1 cellular context compared by ENCODE assay signal in the genomic region with DNA sequence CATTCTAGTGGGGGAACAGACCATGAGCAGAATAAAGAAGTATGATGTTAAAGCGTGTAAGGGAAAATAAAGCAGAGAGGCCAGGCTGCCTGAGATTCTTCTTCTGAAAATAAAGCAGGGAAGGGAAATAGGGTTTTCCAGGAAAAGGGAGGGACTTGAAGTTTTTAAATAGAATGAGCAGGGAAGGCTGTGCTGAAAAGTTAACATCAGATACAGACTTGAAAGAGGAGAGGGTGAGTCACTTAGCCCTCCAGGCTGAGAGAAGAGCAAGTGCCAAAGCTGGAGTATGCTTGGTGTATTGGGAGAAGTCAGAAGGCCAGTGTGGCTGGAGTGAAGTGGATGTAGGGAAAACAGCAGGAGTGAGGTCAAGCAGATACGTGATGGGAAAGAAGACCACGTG.
TF ChIP-seq lines count a peak whose summit lies in the region.

No MANE protein-coding gene starts in this region.

TF ChIP-seq in K562, 482 proteins besides CTCF, POLR2A, EP300 and RAD21 (continues in another document):
- TF ChIP-seq, protein P1, sequence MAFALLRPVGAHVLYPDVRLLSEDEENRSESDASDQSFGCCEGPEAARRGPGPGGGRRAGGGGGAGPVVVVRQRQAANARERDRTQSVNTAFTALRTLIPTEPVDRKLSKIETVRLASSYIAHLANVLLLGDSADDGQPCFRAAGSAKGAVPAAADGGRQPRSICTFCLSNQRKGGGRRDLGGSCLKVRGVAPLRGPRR (CRISPR knock-in tag; IDR thresholded peaks at IDR 0.05) = no peak
- TF ChIP-seq KLF1 (tag; IDR thresholded peaks at IDR 0.05) (no peak), KDM1A (IDR thresholded peaks at IDR 0.05) (peak; percentile 55 to 83; a peak in 3 of 4 replicates), BRD4 (IDR thresholded peaks at IDR 0.05) (no peak), HNRNPH1 (optimal IDR thresholded peaks at IDR 0.05; ENCODE audit: low read depth, low read length) (no peak), HDAC1 (IDR thresholded peaks at IDR 0.05) (peak in 1 of 2 experiments; percentile 79; a peak in 2 of 4 replicates), ZSCAN29 (IDR thresholded peaks at IDR 0.05) (no peak), RBM39 (optimal IDR thresholded peaks at IDR 0.05; ENCODE audit: low read depth, low read length) (no peak), JUND (IDR thresholded peaks at IDR 0.05; ENCODE audit: borderline replicate concordance, low read depth, low read length) (peak; percentile 83), JUND (tag; IDR thresholded peaks at IDR 0.05; ENCODE audit: borderline replicate concordance, low read depth, low read length) (peak; percentile 86; the same call in 1 of the 3 replicates), ZNF586 (CRISPR knock-in tag; conservative IDR thresholded peaks at IDR 0.05) (no peak), MTA3 (IDR thresholded peaks at IDR 0.05; ENCODE audit: borderline replicate concordance) (0 out of 2 replicates have a peak, but pooled peaks have one; percentile 50), PTBP1 (IDR thresholded peaks at IDR 0.05; ENCODE audit: low read depth, low read length) (no peak), ATF1 (CRISPR knock-in tag; IDR thresholded peaks at IDR 0.05) (no peak), ATF1 (tag; IDR thresholded peaks at IDR 0.05) (no peak), ASH1L (IDR thresholded peaks at IDR 0.05; ENCODE audit: borderline replicate concordance, low read depth, partially characterized antibody) (no peak), ZNF696 (CRISPR knock-in tag; conservative IDR thresholded peaks at IDR 0.05) (no peak), SMAD2 (IDR thresholded peaks at IDR 0.05; ENCODE audit: low read depth, low read length) (no peak), JUN (IDR thresholded peaks at IDR 0.05; ENCODE audit: borderline replicate concordance, low read depth, low read length) (peak; percentile 56; the same call in 1 of the 2 replicates), JUN (CRISPR knock-in tag; IDR thresholded peaks at IDR 0.05; ENCODE audit: borderline replicate concordance) (no peak), TCF7L2 (IDR thresholded peaks at IDR 0.05; ENCODE audit: low read depth, low read length) (no peak), KLF10 (CRISPR knock-in tag; IDR thresholded peaks at IDR 0.05) (no peak), BRCA1 (IDR thresholded peaks at IDR 0.05) (no peak), BRCA1 (CRISPR knock-in tag; IDR thresholded peaks at IDR 0.05) (no peak), MYC (IDR thresholded peaks at IDR 0.05; ENCODE audit: low read depth, low read length) (no peak), MYC (CRISPR knock-in tag; IDR thresholded peaks at IDR 0.05; ENCODE audit: borderline replicate concordance, low read depth) (no peak), EZH2 (IDR thresholded peaks at IDR 0.05; ENCODE audit: borderline replicate concordance, low read depth, low read length) (no peak), EHMT2 (IDR thresholded peaks at IDR 0.05) (0 out of 2 replicates have a peak, but pooled peaks have one; percentile 38), HNRNPLL (IDR thresholded peaks at IDR 0.05; ENCODE audit: low read depth, low read length, poor library complexity, severe bottlenecking) (no peak), E2F3 (CRISPR knock-in tag; IDR thresholded peaks at IDR 0.05) (no peak), RBM15 (IDR thresholded peaks at IDR 0.05; ENCODE audit: insufficient read depth, low read length) (no peak), SMARCA4 (IDR thresholded peaks at IDR 0.05) (peak; percentile 67), NFRKB (IDR thresholded peaks at IDR 0.05; ENCODE audit: low read depth) (no peak), DPF2 (IDR thresholded peaks at IDR 0.05) (peak; percentile 60), MEIS2 (IDR thresholded peaks at IDR 0.05; ENCODE audit: partially characterized antibody) (no peak), BRF1 (IDR thresholded peaks at IDR 0.05; ENCODE audit: borderline replicate concordance, extremely low read depth, insufficient read length) (no peak), ZNF140 (CRISPR knock-in tag; IDR thresholded peaks at IDR 0.05) (no peak), SMC3 (conservative IDR thresholded peaks at IDR 0.05; ENCODE audit: insufficient read depth, low read depth, low read length) (no peak), ZNF274 (IDR thresholded peaks at IDR 0.05; ENCODE audit: borderline replicate concordance, low read depth, low read length) (no peak), PPARD (CRISPR knock-in tag; IDR thresholded peaks at IDR 0.05) (no peak), ZNF589 (CRISPR knock-in tag; IDR thresholded peaks at IDR 0.05; ENCODE audit: low read depth) (no peak), TCF3 (CRISPR knock-in tag; IDR thresholded peaks at IDR 0.05) (peak; percentile 40), RCOR1 (IDR thresholded peaks at IDR 0.05; ENCODE audit: borderline replicate concordance in 1 of 2, low read depth in 2 of 2, low read length in 2 of 2) (no peak), PML (IDR thresholded peaks at IDR 0.05; ENCODE audit: low read length) (no peak), ARID2 (IDR thresholded peaks at IDR 0.05) (no peak), FOSL1 (tag; conservative IDR thresholded peaks at IDR 0.05) (peak; percentile 67)
- TF ChIP-seq, protein P2, sequence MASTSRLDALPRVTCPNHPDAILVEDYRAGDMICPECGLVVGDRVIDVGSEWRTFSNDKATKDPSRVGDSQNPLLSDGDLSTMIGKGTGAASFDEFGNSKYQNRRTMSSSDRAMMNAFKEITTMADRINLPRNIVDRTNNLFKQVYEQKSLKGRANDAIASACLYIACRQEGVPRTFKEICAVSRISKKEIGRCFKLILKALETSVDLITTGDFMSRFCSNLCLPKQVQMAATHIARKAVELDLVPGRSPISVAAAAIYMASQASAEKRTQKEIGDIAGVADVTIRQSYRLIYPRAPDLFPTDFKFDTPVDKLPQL (IDR thresholded peaks at IDR 0.05; ENCODE audit: extremely low read depth, insufficient read length) = no peak
- TF ChIP-seq, protein P3, sequence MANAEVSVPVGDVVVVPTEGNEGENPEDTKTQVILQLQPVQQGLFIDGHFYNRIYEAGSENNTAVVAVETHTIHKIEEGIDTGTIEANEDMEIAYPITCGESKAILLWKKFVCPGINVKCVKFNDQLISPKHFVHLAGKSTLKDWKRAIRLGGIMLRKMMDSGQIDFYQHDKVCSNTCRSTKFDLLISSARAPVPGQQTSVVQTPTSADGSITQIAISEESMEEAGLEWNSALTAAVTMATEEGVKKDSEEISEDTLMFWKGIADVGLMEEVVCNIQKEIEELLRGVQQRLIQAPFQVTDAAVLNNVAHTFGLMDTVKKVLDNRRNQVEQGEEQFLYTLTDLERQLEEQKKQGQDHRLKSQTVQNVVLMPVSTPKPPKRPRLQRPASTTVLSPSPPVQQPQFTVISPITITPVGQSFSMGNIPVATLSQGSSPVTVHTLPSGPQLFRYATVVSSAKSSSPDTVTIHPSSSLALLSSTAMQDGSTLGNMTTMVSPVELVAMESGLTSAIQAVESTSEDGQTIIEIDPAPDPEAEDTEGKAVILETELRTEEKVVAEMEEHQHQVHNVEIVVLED (CRISPR knock-in tag; IDR thresholded peaks at IDR 0.05) = no peak
- TF ChIP-seq, protein P4, sequence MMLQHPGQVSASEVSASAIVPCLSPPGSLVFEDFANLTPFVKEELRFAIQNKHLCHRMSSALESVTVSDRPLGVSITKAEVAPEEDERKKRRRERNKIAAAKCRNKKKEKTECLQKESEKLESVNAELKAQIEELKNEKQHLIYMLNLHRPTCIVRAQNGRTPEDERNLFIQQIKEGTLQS (IDR thresholded peaks at IDR 0.05) = peak; percentile 68; the same call in 1 of the 2 replicates
- TF ChIP-seq, protein P4 (CRISPR knock-in tag; conservative IDR thresholded peaks at IDR 0.05) = no peak
- TF ChIP-seq, protein P5, sequence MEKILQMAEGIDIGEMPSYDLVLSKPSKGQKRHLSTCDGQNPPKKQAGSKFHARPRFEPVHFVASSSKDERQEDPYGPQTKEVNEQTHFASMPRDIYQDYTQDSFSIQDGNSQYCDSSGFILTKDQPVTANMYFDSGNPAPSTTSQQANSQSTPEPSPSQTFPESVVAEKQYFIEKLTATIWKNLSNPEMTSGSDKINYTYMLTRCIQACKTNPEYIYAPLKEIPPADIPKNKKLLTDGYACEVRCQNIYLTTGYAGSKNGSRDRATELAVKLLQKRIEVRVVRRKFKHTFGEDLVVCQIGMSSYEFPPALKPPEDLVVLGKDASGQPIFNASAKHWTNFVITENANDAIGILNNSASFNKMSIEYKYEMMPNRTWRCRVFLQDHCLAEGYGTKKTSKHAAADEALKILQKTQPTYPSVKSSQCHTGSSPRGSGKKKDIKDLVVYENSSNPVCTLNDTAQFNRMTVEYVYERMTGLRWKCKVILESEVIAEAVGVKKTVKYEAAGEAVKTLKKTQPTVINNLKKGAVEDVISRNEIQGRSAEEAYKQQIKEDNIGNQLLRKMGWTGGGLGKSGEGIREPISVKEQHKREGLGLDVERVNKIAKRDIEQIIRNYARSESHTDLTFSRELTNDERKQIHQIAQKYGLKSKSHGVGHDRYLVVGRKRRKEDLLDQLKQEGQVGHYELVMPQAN (IDR thresholded peaks at IDR 0.05; ENCODE audit: borderline replicate concordance) = no peak
- TF ChIP-seq, protein P6, sequence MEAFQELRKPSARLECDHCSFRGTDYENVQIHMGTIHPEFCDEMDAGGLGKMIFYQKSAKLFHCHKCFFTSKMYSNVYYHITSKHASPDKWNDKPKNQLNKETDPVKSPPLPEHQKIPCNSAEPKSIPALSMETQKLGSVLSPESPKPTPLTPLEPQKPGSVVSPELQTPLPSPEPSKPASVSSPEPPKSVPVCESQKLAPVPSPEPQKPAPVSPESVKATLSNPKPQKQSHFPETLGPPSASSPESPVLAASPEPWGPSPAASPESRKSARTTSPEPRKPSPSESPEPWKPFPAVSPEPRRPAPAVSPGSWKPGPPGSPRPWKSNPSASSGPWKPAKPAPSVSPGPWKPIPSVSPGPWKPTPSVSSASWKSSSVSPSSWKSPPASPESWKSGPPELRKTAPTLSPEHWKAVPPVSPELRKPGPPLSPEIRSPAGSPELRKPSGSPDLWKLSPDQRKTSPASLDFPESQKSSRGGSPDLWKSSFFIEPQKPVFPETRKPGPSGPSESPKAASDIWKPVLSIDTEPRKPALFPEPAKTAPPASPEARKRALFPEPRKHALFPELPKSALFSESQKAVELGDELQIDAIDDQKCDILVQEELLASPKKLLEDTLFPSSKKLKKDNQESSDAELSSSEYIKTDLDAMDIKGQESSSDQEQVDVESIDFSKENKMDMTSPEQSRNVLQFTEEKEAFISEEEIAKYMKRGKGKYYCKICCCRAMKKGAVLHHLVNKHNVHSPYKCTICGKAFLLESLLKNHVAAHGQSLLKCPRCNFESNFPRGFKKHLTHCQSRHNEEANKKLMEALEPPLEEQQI (IDR thresholded peaks at IDR 0.05) = no peak
- TF ChIP-seq, protein P7, sequence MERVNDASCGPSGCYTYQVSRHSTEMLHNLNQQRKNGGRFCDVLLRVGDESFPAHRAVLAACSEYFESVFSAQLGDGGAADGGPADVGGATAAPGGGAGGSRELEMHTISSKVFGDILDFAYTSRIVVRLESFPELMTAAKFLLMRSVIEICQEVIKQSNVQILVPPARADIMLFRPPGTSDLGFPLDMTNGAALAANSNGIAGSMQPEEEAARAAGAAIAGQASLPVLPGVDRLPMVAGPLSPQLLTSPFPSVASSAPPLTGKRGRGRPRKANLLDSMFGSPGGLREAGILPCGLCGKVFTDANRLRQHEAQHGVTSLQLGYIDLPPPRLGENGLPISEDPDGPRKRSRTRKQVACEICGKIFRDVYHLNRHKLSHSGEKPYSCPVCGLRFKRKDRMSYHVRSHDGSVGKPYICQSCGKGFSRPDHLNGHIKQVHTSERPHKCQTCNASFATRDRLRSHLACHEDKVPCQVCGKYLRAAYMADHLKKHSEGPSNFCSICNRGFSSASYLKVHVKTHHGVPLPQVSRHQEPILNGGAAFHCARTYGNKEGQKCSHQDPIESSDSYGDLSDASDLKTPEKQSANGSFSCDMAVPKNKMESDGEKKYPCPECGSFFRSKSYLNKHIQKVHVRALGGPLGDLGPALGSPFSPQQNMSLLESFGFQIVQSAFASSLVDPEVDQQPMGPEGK (CRISPR knock-in tag; IDR thresholded peaks at IDR 0.05; ENCODE audit: borderline replicate concordance) = no peak
- TF ChIP-seq, protein P8, sequence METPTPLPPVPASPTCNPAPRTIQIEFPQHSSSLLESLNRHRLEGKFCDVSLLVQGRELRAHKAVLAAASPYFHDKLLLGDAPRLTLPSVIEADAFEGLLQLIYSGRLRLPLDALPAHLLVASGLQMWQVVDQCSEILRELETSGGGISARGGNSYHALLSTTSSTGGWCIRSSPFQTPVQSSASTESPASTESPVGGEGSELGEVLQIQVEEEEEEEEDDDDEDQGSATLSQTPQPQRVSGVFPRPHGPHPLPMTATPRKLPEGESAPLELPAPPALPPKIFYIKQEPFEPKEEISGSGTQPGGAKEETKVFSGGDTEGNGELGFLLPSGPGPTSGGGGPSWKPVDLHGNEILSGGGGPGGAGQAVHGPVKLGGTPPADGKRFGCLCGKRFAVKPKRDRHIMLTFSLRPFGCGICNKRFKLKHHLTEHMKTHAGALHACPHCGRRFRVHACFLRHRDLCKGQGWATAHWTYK (CRISPR knock-in tag; IDR thresholded peaks at IDR 0.05) = no peak
- TF ChIP-seq, protein P9, sequence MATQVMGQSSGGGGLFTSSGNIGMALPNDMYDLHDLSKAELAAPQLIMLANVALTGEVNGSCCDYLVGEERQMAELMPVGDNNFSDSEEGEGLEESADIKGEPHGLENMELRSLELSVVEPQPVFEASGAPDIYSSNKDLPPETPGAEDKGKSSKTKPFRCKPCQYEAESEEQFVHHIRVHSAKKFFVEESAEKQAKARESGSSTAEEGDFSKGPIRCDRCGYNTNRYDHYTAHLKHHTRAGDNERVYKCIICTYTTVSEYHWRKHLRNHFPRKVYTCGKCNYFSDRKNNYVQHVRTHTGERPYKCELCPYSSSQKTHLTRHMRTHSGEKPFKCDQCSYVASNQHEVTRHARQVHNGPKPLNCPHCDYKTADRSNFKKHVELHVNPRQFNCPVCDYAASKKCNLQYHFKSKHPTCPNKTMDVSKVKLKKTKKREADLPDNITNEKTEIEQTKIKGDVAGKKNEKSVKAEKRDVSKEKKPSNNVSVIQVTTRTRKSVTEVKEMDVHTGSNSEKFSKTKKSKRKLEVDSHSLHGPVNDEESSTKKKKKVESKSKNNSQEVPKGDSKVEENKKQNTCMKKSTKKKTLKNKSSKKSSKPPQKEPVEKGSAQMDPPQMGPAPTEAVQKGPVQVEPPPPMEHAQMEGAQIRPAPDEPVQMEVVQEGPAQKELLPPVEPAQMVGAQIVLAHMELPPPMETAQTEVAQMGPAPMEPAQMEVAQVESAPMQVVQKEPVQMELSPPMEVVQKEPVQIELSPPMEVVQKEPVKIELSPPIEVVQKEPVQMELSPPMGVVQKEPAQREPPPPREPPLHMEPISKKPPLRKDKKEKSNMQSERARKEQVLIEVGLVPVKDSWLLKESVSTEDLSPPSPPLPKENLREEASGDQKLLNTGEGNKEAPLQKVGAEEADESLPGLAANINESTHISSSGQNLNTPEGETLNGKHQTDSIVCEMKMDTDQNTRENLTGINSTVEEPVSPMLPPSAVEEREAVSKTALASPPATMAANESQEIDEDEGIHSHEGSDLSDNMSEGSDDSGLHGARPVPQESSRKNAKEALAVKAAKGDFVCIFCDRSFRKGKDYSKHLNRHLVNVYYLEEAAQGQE (CRISPR knock-in tag; IDR thresholded peaks at IDR 0.05; ENCODE audit: low read depth) = no peak
- TF ChIP-seq, protein P10, sequence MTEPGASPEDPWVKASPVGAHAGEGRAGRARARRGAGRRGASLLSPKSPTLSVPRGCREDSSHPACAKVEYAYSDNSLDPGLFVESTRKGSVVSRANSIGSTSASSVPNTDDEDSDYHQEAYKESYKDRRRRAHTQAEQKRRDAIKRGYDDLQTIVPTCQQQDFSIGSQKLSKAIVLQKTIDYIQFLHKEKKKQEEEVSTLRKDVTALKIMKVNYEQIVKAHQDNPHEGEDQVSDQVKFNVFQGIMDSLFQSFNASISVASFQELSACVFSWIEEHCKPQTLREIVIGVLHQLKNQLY (CRISPR knock-in tag; conservative IDR thresholded peaks at IDR 0.05) = no peak
